In the genomic region with DNA sequence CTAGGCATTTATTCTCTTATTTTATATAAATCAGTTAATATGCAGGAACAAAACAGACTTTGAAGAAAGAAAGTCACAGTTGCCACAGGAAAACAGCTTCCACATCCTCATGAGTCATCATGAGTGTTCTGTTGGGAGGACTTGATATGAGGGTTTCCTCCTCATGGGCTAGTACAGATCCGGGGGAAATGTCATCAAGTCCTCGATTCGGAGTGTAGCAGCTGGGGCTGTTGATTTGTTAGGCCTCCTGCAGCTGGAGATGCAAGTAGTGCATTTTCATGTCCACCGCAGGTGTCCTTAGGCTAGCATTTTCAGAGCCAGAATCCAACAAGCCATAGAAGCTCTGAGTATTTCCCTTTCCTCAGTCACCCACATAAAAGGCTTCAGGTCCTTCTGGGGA, we compare ENCODE assay signal across 10 cellular contexts. TPM values are rescaled to one million over a fixed set of nuclear protein-coding genes. Genes with fewer than 3 reads are reported as not detected.
A peak's percentile ranks its signal among the peaks of the same experiment; 100 is the strongest.
DNase-seq lines count a peak whose midpoint lies in the region; ATAC-seq and TF ChIP-seq lines count a peak whose summit lies in the region.
"Had no signal": no experiment of that assay in that cellular context is flagged by ENCODE, and none has a peak within 500 bp of the region (broad histone marks: within the 10 kb centered on the region; RNA-seq: fewer than 3 reads in every experiment).

No MANE protein-coding gene starts in this region.

- TF ChIP-seq POLR2A in adrenal gland (IDR thresholded peaks at IDR 0.05) (no peak), spleen (IDR thresholded peaks at IDR 0.05) (no peak), body of pancreas (IDR thresholded peaks at IDR 0.05) (no peak)

- H3K4me3 Mint-ChIP-seq in activated naive CD8-positive, alpha-beta T cell: peak overlapping the region; percentile 1

- H3K36me3 ChIP-seq in MG63: no peaks in the 10 kb centered on the region
- no peaks in the 10 kb centered on the region for H3K36me3 ChIP-seq in adrenal gland (replicated peaks in 1 of 2)
- no peaks in the 10 kb centered on the region for H3K36me3 ChIP-seq in spleen
- no peaks in the 10 kb centered on the region for H3K36me3 ChIP-seq in body of pancreas (replicated peaks in 1 of 2; ENCODE audit: insufficient read depth in 1 of 2, low read depth in 2 of 2)

- TF ChIP-seq CTCF in adrenal gland (IDR thresholded peaks at IDR 0.05): no peak
- TF ChIP-seq CTCF in spleen (IDR thresholded peaks at IDR 0.05 in 8 of 11, conservative IDR thresholded peaks at IDR 0.05 in 3 of 11): no peak
- no peak for TF ChIP-seq CTCF in body of pancreas (IDR thresholded peaks at IDR 0.05)

- no peak overlapping the region for H3K27ac Mint-ChIP-seq in activated naive CD8-positive, alpha-beta T cell

- H3K9me3 Mint-ChIP-seq in activated naive CD8-positive, alpha-beta T cell (ENCODE audit: low read depth): no peaks in the 10 kb centered on the region

- H3K27ac ChIP-seq in adrenal gland (no peak overlapping the region), spleen (no peak overlapping the region), body of pancreas (no peak overlapping the region)

- H3K27me3 Mint-ChIP-seq in activated naive CD8-positive, alpha-beta T cell: peaks cover 1% of the 10 kb centered on the region

- intact Hi-C loops in left colon (cut with DNase I, micrococcal nuclease): no loop called here
- intact Hi-C loops in adrenal gland (cut with DNase I): no loop called here
- intact Hi-C loops in spleen (cut with DNase I; ENCODE audit: low total_unique reads): no loop called here
- intact Hi-C loops in body of pancreas (cut with DNase I): no loop called here

- H3K9me3 ChIP-seq in MG63 (no peaks in the 10 kb centered on the region), adrenal gland (replicated peaks in 1 of 3) (no peaks in the 10 kb centered on the region), spleen (no peaks in the 10 kb centered on the region), body of pancreas (no peaks in the 10 kb centered on the region)

- peak; percentile 68 for DNase-seq in DMS53 (lab: John Stamatoyannopoulos, UW)
- DNase-seq in MG63: peak; percentile 39
- no peak for DNase-seq in left colon
- DNase-seq in adrenal gland: no peak
- DNase-seq in spleen: no peak
- DNase-seq in SK-N-DZ (ENCODE audit: low spot score): no peak
- DNase-seq in body of pancreas: no peak
- DNase-seq: NCI-H1436 treated with DMSO at 0.1 percent for 48 hours had no signal

- ATAC-seq in left colon (peak; percentile 46), body of pancreas (no peak)

- no peak overlapping the region for H3K4me3 ChIP-seq in MG63
- H3K4me3 ChIP-seq in adrenal gland: no peak overlapping the region
- H3K4me3 ChIP-seq in spleen: no peak overlapping the region
- H3K4me3 ChIP-seq in body of pancreas: no peak overlapping the region

- H3K27me3 ChIP-seq in MG63: no peaks in the 10 kb centered on the region
- H3K27me3 ChIP-seq in adrenal gland: no peaks in the 10 kb centered on the region
- H3K27me3 ChIP-seq in spleen (replicated peaks in 1 of 7): no peaks in the 10 kb centered on the region
- H3K27me3 ChIP-seq in body of pancreas: no peaks in the 10 kb centered on the region

- peaks cover 19% of the 10 kb centered on the region for H3K4me1 Mint-ChIP-seq in activated naive CD8-positive, alpha-beta T cell (ENCODE audit: low read depth)

- H3K4me1 ChIP-seq in adrenal gland (replicated peaks in 1 of 2): no peaks in the 10 kb centered on the region
- peaks cover 0 to 9% (median 0%) of the 10 kb centered on the region in 6 donors for H3K4me1 ChIP-seq in spleen
- no peaks in the 10 kb centered on the region for H3K4me1 ChIP-seq in body of pancreas

- H3K36me3 Mint-ChIP-seq in activated naive CD8-positive, alpha-beta T cell: no peaks in the 10 kb centered on the region

- WGBS in adrenal gland, 4 donors: 39 to 65% (median 48%) methylated on average over 4 of the region's 4 CpGs
- 13 to 46% (median 20%) methylated on average over 4 of the region's 4 CpGs for WGBS in spleen, 5 donors
- WGBS in body of pancreas, 2 donors: 48 to 79% methylated on average over 4 of the region's 4 CpGs

RNA-seq across cellular contexts. Expression of gene ADAM30, which starts 36.7 kb away (rescaled TPM):
- total RNA-seq in MG63 (2014; rRNA removed; shearing (Covaris generic); ENCODE audit: low replicate concordance): not detected in 2 replicates
- total RNA-seq in left colon (not detected), adrenal gland (not detected), spleen (not detected), body of pancreas (not detected)
- polyA plus RNA-seq in adrenal gland (not detected), spleen (not detected)
- polyA plus RNA-seq in SK-N-DZ (2014; cell fraction: cytosol; rRNA removed): not detected in 2 replicates
- polyA plus RNA-seq in SK-N-DZ (2014; cell fraction: nucleus; rRNA removed): not detected in 2 replicates
- polyA plus RNA-seq: neural cell had no signal

RNA-seq across cellular contexts. Expression of gene REG4, which starts 48.4 kb away (rescaled TPM):
- total RNA-seq in MG63 (2014; rRNA removed; shearing (Covaris generic); ENCODE audit: low replicate concordance): not detected in 2 replicates
- total RNA-seq in left colon: 10 to 100 TPM; 35.7 to 37.5 TPM
- not detected for total RNA-seq in adrenal gland
- not detected for polyA plus RNA-seq in adrenal gland
- total RNA-seq in spleen: under 1 TPM in 1 of 7 donors, not detected in 6; 0.40 TPM
- polyA plus RNA-seq in spleen: under 1 TPM in 1 of 3 donors, not detected in 2; 0.24 TPM
- not detected in 2 replicates for polyA plus RNA-seq in SK-N-DZ (2014; cell fraction: cytosol; rRNA removed)
- not detected in 2 replicates for polyA plus RNA-seq in SK-N-DZ (2014; cell fraction: nucleus; rRNA removed)
- 10 to 100 TPM in 1 of 2 donors, 1 to 10 TPM in 1; 9.2 to 30.9 TPM for total RNA-seq in body of pancreas
- polyA plus RNA-seq: neural cell had no signal

Comparison
In these comparisons a context has a peak if more than half of its experiments do, and no peak if none do; other contexts are left out.
1. DNase-seq: peak in DMS53 (single experiment) and MG63 (single experiment); none in left colon (0 of 2), adrenal gland (0 of 7), spleen (single experiment), SK-N-DZ (single experiment) and body of pancreas (0 of 4).
2. RNA of gene REG4, which starts 48.4 kb away (total RNA-seq): 35.7 to 37.5 TPM in left colon and 9.2 to 30.9 TPM in body of pancreas; not detected in MG63, not detected in adrenal gland and 0.40 TPM in spleen; every median in the first group is over 4 times any median in the second.